In the genomic region with DNA sequence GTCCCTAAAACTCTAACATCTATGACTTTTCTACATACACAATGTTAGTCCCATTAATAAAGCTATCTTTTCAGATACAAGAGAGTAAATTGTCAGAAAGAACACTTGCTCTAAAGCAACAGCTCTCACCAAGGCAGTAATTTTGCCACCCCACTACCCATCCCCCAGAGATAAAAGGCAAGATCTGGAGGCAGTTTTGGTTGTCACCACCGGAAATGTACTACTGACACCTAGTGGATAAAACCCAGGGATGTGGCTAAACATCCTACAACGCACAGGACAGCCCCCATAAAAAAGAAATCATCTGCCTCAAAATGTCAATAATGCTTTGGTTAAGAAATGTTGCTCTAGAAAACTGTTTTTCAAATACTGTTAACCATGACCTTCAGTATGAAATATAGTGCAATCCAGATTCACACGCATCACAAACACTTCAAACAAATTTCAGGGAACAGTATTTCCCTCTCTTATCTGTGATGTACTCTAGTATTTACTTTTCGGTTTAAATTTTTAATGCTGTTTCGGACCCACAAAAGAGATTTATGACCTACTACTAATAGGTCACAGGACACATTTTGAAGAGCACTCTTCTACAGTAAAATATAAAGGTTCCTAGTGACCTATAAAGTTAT, we compare ENCODE assay signal across 8 cellular contexts. TPM values are rescaled to one million over a fixed set of nuclear protein-coding genes. Genes with fewer than 3 reads are reported as not detected.
DNase-seq lines count a peak whose midpoint lies in the region; ATAC-seq and TF ChIP-seq lines count a peak whose summit lies in the region.

No MANE protein-coding gene starts in this region.

- peaks cover 59% of the 10 kb centered on the region for H3K4me1 Mint-ChIP-seq in activated CD4-positive, alpha-beta memory T cell treated with anti-CD3 and anti-CD28 coated beads for 36 hours (ENCODE audit: low read depth)
- H3K4me1 Mint-ChIP-seq in endothelial cell (ENCODE audit: unreplicated experiment), result peaks cover 24% of the 10 kb centered on the region
- peaks cover 39 to 85% (median 77%) of the 10 kb centered on the region in 7 donors for H3K4me1 Mint-ChIP-seq in naive thymus-derived CD4-positive, alpha-beta T cell

- intact Hi-C loops in activated CD4-positive, alpha-beta memory T cell treated with anti-CD3 and anti-CD28 coated beads for 36 hours (cut with micrococcal nuclease), result loop anchor here (1.0 to 10.0 kb wide), 6 partner anchors 171 to 1995 kb away; a partner anchor contains a TSS
- intact Hi-C loops in naive thymus-derived CD4-positive, alpha-beta T cell (cut with micrococcal nuclease), result loop anchor here (1.0 to 10.0 kb wide), 17 partner anchors 11 to 1993 kb away; a partner anchor contains a TSS

- H3K4me3 Mint-ChIP-seq in activated CD4-positive, alpha-beta memory T cell treated with anti-CD3 and anti-CD28 coated beads for 36 hours, result no peak overlapping the region
- no peak overlapping the region for H3K4me3 Mint-ChIP-seq in endothelial cell (ENCODE audit: unreplicated experiment)
- peak overlapping the region; percentile 53 to 74 (median 68) for H3K4me3 Mint-ChIP-seq in naive thymus-derived CD4-positive, alpha-beta T cell

- peaks cover 36 to 46% of the 10 kb centered on the region in 2 donors for H3K4me1 ChIP-seq in naive thymus-derived CD4-positive, alpha-beta T cell (ENCODE audit: control insufficient read depth in 2 of 2, insufficient read depth in 2 of 2, low read length in 2 of 2)
- H3K4me1 ChIP-seq in suprapubic skin, result peaks cover 63% of the 10 kb centered on the region

- no peaks in the 10 kb centered on the region for H3K9me3 Mint-ChIP-seq in activated CD4-positive, alpha-beta memory T cell treated with anti-CD3 and anti-CD28 coated beads for 36 hours
- no peaks in the 10 kb centered on the region for H3K9me3 Mint-ChIP-seq in endothelial cell (ENCODE audit: unreplicated experiment)
- no peaks in the 10 kb centered on the region for H3K9me3 Mint-ChIP-seq in naive thymus-derived CD4-positive, alpha-beta T cell

- peaks cover 4% of the 10 kb centered on the region for H3K36me3 Mint-ChIP-seq in activated CD4-positive, alpha-beta memory T cell treated with anti-CD3 and anti-CD28 coated beads for 36 hours
- H3K36me3 Mint-ChIP-seq in endothelial cell (ENCODE audit: low read depth, unreplicated experiment), result no peaks in the 10 kb centered on the region
- H3K36me3 Mint-ChIP-seq in naive thymus-derived CD4-positive, alpha-beta T cell, result peaks cover 0 to 3% (median 0%) of the 10 kb centered on the region in 5 donors

- CTCF ChIA-PET in activated CD4-positive, alpha-beta memory T cell treated with anti-CD3 and anti-CD28 coated beads for 36 hours (lab: Charles Lee), result interaction anchor here (0.6 to 1.7 kb wide), 11 partner anchors 9 to 417 kb away, joined by 3 to 6 read pairs (median 3); a partner anchor contains a TSS
- CTCF ChIA-PET in naive thymus-derived CD4-positive, alpha-beta T cell (lab: Charles Lee), result interaction anchor here (0.6 to 1.0 kb wide), 7 partner anchors 10 to 756 kb away, joined by 3 to 8 read pairs (median 3); a partner anchor contains a TSS

- POLR2A ChIA-PET in activated CD4-positive, alpha-beta memory T cell treated with anti-CD3 and anti-CD28 coated beads for 36 hours (lab: Charles Lee), result no interaction called here
- POLR2A ChIA-PET in naive thymus-derived CD4-positive, alpha-beta T cell (lab: Charles Lee), result no interaction called here

- TF ChIP-seq CTCF in endothelial cell (IDR thresholded peaks at IDR 0.05; ENCODE audit: unreplicated experiment), result peak; percentile 64
- peak; percentile 28 to 36 for TF ChIP-seq CTCF in suprapubic skin (IDR thresholded peaks at IDR 0.05)

- H3K27me3 ChIP-seq in naive thymus-derived CD4-positive, alpha-beta T cell (ENCODE audit: control insufficient read depth in 2 of 2, insufficient read depth in 2 of 2, low read length in 2 of 2), result no peaks in the 10 kb centered on the region
- H3K27me3 ChIP-seq in suprapubic skin, result no peaks in the 10 kb centered on the region

- DNase-seq in Ammon's horn (ENCODE audit: low spot score) (peak; percentile 68), NCI-H526 treated with DMSO at 0.1 percent for 48 hours (lab: John Stamatoyannopoulos, UW) (peak; percentile 13), endothelial cell (ENCODE audit: low spot score) (peak; percentile 32), suprapubic skin (ENCODE audit: low spot score in 2 of 2) (no peak)
- peak; percentile 65 for DNase-seq in activated CD4-positive, alpha-beta memory T cell treated with anti-CD3 and anti-CD28 coated beads for 36 hours
- DNase-seq in naive thymus-derived CD4-positive, alpha-beta T cell, result peak; percentile 11 to 83 (median 79)

- H3K27me3 Mint-ChIP-seq in activated CD4-positive, alpha-beta memory T cell treated with anti-CD3 and anti-CD28 coated beads for 36 hours, result no peaks in the 10 kb centered on the region
- H3K27me3 Mint-ChIP-seq in endothelial cell (ENCODE audit: unreplicated experiment), result peaks cover 4% of the 10 kb centered on the region
- H3K27me3 Mint-ChIP-seq in naive thymus-derived CD4-positive, alpha-beta T cell, result no peaks in the 10 kb centered on the region

- peak overlapping the region; percentile 55 for H3K27ac Mint-ChIP-seq in activated CD4-positive, alpha-beta memory T cell treated with anti-CD3 and anti-CD28 coated beads for 36 hours
- H3K27ac Mint-ChIP-seq in endothelial cell (ENCODE audit: unreplicated experiment), result no peak overlapping the region
- H3K27ac Mint-ChIP-seq in naive thymus-derived CD4-positive, alpha-beta T cell, result peak overlapping the region in 8 of 9 donors; percentile 9 to 71 (median 54)

- no peak for TF ChIP-seq EP300 in suprapubic skin (IDR thresholded peaks at IDR 0.05)

- WGBS in suprapubic skin, result 32% methylated on average over 5 of the region's 5 CpGs

- H3K9me3 ChIP-seq in naive thymus-derived CD4-positive, alpha-beta T cell (ENCODE audit: control insufficient read depth in 2 of 3, low read length in 3 of 3), result no peaks in the 10 kb centered on the region
- no peaks in the 10 kb centered on the region for H3K9me3 ChIP-seq in suprapubic skin

- ATAC-seq in GM18870 (IDR thresholded peaks at IDR 0.05; ENCODE audit: unreplicated experiment), result peak; percentile 57
- ATAC-seq in HG03442 (IDR thresholded peaks at IDR 0.05; ENCODE audit: unreplicated experiment), result peak; percentile 41
- ATAC-seq in naive thymus-derived CD4-positive, alpha-beta T cell, result peak; percentile 92

- H3K4me3 ChIP-seq in naive thymus-derived CD4-positive, alpha-beta T cell (ENCODE audit: low read length), result no peak overlapping the region
- H3K4me3 ChIP-seq in suprapubic skin, result no peak overlapping the region

- TF ChIP-seq POLR2A in suprapubic skin (IDR thresholded peaks at IDR 0.05), result no peak

- no peak overlapping the region for H3K27ac ChIP-seq in naive thymus-derived CD4-positive, alpha-beta T cell (ENCODE audit: low read depth, low read length)
- no peak overlapping the region for H3K27ac ChIP-seq in suprapubic skin

- no peaks in the 10 kb centered on the region for H3K36me3 ChIP-seq in naive thymus-derived CD4-positive, alpha-beta T cell (ENCODE audit: control insufficient read depth in 2 of 3, insufficient read depth in 3 of 3, low read length in 3 of 3)
- no peaks in the 10 kb centered on the region for H3K36me3 ChIP-seq in suprapubic skin

RNA-seq across cellular contexts. Expression of a gene that starts 5.1 kb away (rescaled TPM):
- total RNA-seq in activated CD4-positive, alpha-beta memory T cell treated with anti-CD3 and anti-CD28 coated beads for 36 hours, result 10 to 100 TPM; 26.5 to 30.4 TPM
- total RNA-seq in endothelial cell (ENCODE audit: unreplicated experiment) (60.6 TPM), suprapubic skin (100 to 1,000 TPM in 2 of 4 donors, 10 to 100 TPM in 2; 73.2 to 120 (median 93.7) TPM)
- 100 to 1,000 TPM in 1 of 5 experiments, 10 to 100 TPM in 4; 39.1 to 107 (median 57.4) TPM for total RNA-seq in naive thymus-derived CD4-positive, alpha-beta T cell
- polyA plus RNA-seq in naive thymus-derived CD4-positive, alpha-beta T cell, result 100 to 1,000 TPM; 123 to 127 TPM

RNA-seq across cellular contexts. Expression of a gene that starts 31.6 kb away (rescaled TPM):
- total RNA-seq in activated CD4-positive, alpha-beta memory T cell treated with anti-CD3 and anti-CD28 coated beads for 36 hours, result 1 to 10 TPM; 8.3 to 8.9 TPM
- total RNA-seq in endothelial cell (ENCODE audit: unreplicated experiment) (22.8 TPM), suprapubic skin (10 to 100 TPM; 18.6 to 39.0 (median 27.5) TPM)
- total RNA-seq in naive thymus-derived CD4-positive, alpha-beta T cell, result 10 to 100 TPM; 10.6 to 42.8 (median 27.4) TPM
- 10 to 100 TPM; 54.8 to 91.6 TPM for polyA plus RNA-seq in naive thymus-derived CD4-positive, alpha-beta T cell

RNA-seq across cellular contexts. Expression of a gene that starts 52.8 kb away (rescaled TPM):
- total RNA-seq in activated CD4-positive, alpha-beta memory T cell treated with anti-CD3 and anti-CD28 coated beads for 36 hours, result under 1 TPM; 0.19 to 0.67 TPM
- 12.6 TPM for total RNA-seq in endothelial cell (ENCODE audit: unreplicated experiment)
- 10 to 100 TPM in 1 of 5 experiments, 1 to 10 TPM in 2, under 1 TPM in 2; 0.65 to 41.8 (median 1.1) TPM for total RNA-seq in naive thymus-derived CD4-positive, alpha-beta T cell
- under 1 TPM; 0.45 to 0.89 TPM for polyA plus RNA-seq in naive thymus-derived CD4-positive, alpha-beta T cell
- total RNA-seq in suprapubic skin, result 1 to 10 TPM; 2.2 to 8.4 (median 4.0) TPM

Comparison
In these comparisons a context has a peak if more than half of its experiments do, and no peak if none do; other contexts are left out.
1. DNase-seq: peak in Ammon's horn (single experiment), NCI-H526 treated with DMSO at 0.1 percent for 48 hours (single experiment), activated CD4-positive, alpha-beta memory T cell treated with anti-CD3 and anti-CD28 coated beads for 36 hours (single experiment), endothelial cell (single experiment) and naive thymus-derived CD4-positive, alpha-beta T cell (9 of 9); none in suprapubic skin (0 of 2).
2. ATAC-seq: peak in every context shown above with its lines; median percentile 92 in naive thymus-derived CD4-positive, alpha-beta T cell; 57 in GM18870; 41 in HG03442.
3. H3K4me3 Mint-ChIP-seq: peak in naive thymus-derived CD4-positive, alpha-beta T cell (10 of 10); none in activated CD4-positive, alpha-beta memory T cell treated with anti-CD3 and anti-CD28 coated beads for 36 hours (single experiment) and endothelial cell (single experiment).